ENCODE assay signal across 26 cellular contexts in the genomic region with DNA sequence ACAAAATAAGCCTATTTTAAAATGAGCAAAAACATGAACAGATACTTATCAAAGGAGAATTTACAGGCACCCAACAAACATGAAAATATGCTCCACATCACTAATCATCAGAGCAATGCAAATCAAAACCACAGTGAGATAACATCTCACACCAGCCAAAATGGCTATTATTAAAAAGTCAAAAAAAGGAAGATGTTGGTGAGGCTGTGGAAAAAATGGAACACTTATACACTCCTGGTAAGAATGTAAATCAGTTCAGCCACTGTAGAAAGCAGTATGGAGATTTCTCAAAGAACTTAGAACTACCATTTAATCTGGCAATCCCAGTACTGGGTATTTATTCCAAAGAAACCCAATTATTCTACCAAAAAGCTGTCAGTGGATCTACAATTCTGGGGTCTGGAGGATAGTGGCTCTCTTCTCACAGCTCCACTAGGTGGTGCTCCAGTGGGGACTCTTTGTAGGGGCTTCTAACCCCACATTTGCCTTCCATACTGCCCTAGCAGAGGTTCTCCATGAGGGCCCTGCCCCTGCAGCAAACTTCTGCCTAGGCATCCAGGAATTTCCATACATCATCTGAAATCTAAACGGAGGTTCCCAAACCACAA. TPM values are rescaled to one million over a fixed set of nuclear protein-coding genes. Genes with fewer than 3 reads are reported as not detected.
"Had no signal": no experiment of that assay in that cellular context is flagged by ENCODE, and none has a peak within 500 bp of the region (broad histone marks: within the 10 kb centered on the region; RNA-seq: fewer than 3 reads in every experiment).

No MANE protein-coding gene starts in this region.

- H3K9me3 ChIP-seq: gastrocnemius medialis, prostate gland, right atrium auricular region, thyroid gland, vagina had no signal

- H3K4me2 ChIP-seq: smooth muscle cell had no signal

- H3K27me3 ChIP-seq: dorsolateral prefrontal cortex, gastrocnemius medialis, right atrium auricular region, thyroid gland, vagina had no signal

- FAIRE-seq: kidney had no signal

- H3K4me3 ChIP-seq: dorsolateral prefrontal cortex, gastrocnemius medialis, lung, prostate gland, right atrium auricular region, smooth muscle cell, thyroid gland, vagina had no signal

- DNase-seq: dorsolateral prefrontal cortex; effector CD4-positive, alpha-beta T cell; gastrocnemius medialis; head of caudate nucleus; kidney; nephron progenitor cell; nucleus accumbens; stimulated activated CD4-positive, alpha-beta T cell treated with anti-CD3 and anti-CD28 coated beads, Interleukin-12 subunit alpha, Interleukin-12 subunit beta, amount 100 ng/mL, for 4 hours; stimulated activated CD4-positive, alpha-beta T cell treated with anti-CD3 and anti-CD28 coated beads, Interleukin-1b, Interleukin-23, amount 100 ng/mL, for 48 hours; stimulated activated CD4-positive, alpha-beta T cell treated with anti-CD3 and anti-CD28 coated beads, Interleukin-4, amount 100 ng/mL, for 1 hour; stimulated activated CD8-positive, alpha-beta memory T cell treated with anti-CD3 and anti-CD28 coated beads, Interleukin-4, amount 100 ng/mL, for 48 hours; stimulated activated naive CD4-positive, alpha-beta T cell; stimulated activated naive CD8-positive, alpha-beta T cell treated with anti-CD3 and anti-CD28 coated beads, Interleukin-15, amount 100 ng/mL, for 72 hours; thyroid gland; trophoblast cell had no signal

- H3K36me3 ChIP-seq: gastrocnemius medialis, prostate gland, right atrium auricular region, thyroid gland, vagina had no signal

- H3K27ac ChIP-seq: dorsolateral prefrontal cortex, epithelial cell of prostate, gastrocnemius medialis, prostate gland, right atrium auricular region, thyroid gland, vagina had no signal

- ATAC-seq: esophagus mucosa; gastrocnemius medialis; left lobe of liver; sciatic nerve; stimulated activated naive CD8-positive, alpha-beta T cell treated with anti-CD3 and anti-CD28 coated beads, Interleukin-15, amount 100 ng/mL, for 72 hours had no signal

- H3K4me1 ChIP-seq: gastrocnemius medialis, prostate gland, right atrium auricular region, thyroid gland, vagina had no signal

RNA-seq across cellular contexts. Expression of gene ZNF732, which starts 9.1 kb away (rescaled TPM):
- total RNA-seq: gastrocnemius medialis, kidney, left lobe of liver, mononuclear cell, right atrium auricular region, smooth muscle cell had no signal
- polyA plus RNA-seq: liver, smooth muscle cell had no signal
